In the genomic region with DNA sequence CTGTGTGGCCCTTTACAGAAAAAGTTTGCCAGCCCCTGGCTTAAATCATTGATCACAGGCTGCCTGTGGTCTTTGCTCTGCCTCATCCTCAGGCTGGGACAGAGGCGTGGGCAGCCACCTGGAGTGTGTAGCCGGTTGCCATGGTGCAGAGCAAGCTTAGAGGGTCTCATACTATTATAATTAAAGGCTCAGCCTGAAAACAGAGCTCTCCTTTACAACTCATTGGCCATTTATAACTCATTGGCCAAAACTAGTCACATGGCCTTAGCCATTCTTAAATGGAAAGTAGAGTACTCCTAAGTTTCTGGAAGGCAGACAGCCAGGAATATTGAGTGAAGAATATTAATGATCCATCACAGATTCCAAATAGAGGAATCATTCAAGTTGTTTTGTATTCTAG, we compare ENCODE assay signal across 12 cellular contexts. TPM values are rescaled to one million over a fixed set of nuclear protein-coding genes. Genes with fewer than 3 reads are reported as not detected.
DNase-seq lines count a peak whose midpoint lies in the region; ATAC-seq, FAIRE-seq and TF ChIP-seq lines count a peak whose summit lies in the region.
"Had no signal": no experiment of that assay in that cellular context is flagged by ENCODE, and none has a peak within 500 bp of the region (broad histone marks: within the 10 kb centered on the region; RNA-seq: fewer than 3 reads in every experiment).

No MANE protein-coding gene starts in this region.

- H3K4me3 Mint-ChIP-seq in Calu3 (ENCODE audit: low read depth, unreplicated experiment) (peak overlapping the region; percentile 82), neural crest cell (peak overlapping the region; percentile 94)

- POLR2A ChIA-PET in K562 (lab: Yijun Ruan, JAX), result interaction anchor here (3.8 kb wide), 1 partner anchor 12 kb away, joined by 9 read pairs; no protein-coding TSS in a partner anchor

- intact Hi-C loops in Calu3 (cut with micrococcal nuclease; ENCODE audit: unreplicated experiment) (loop anchor here (5.0 kb wide), 1 partner anchor 131 kb away; no protein-coding TSS in a partner anchor), K562 (cut with micrococcal nuclease) (no loop called here), aorta (cut with DNase I) (loop anchor here in 1 of 2 donors (10.0 kb wide), 1 partner anchor 48 kb away; no protein-coding TSS in a partner anchor), uterus (cut with DNase I; ENCODE audit: low total_unique reads) (no loop called here)

- no peak overlapping the region for H2AFZ ChIP-seq in K562 (ENCODE audit: low read depth, low read length)

- DNase-seq in Calu3 (no peak), K562 (ENCODE audit: extremely low read depth in 1 of 4, low spot score in 3 of 4) (no peak), neural crest cell (ENCODE audit: low read depth, low spot score) (no peak), aorta (no peak), uterus (no peak), Peyer's patch (no peak)
- DNase-seq: activated CD4-positive, alpha-beta memory T cell treated with anti-CD3 and anti-CD28 coated beads for 36 hours; NCI-H1105 treated with DMSO at 0.1 percent for 48 hours; ovary; Right ventricle myocardium superior had no signal

- BruUV-seq in Calu3 (replicated peaks; lab: Mats Ljungman, UMichigan), result no TSS peak
- no TSS peak for BruUV-seq in K562 (replicated peaks; lab: Mats Ljungman, UMichigan)

- H3K4me1 Mint-ChIP-seq in Calu3 (ENCODE audit: low read depth, unreplicated experiment) (peaks cover 39% of the 10 kb centered on the region), neural crest cell (peaks cover 58% of the 10 kb centered on the region)

- WGBS in K562 (ENCODE audit: insufficient coverage, low coverage, missing lambda C conversion rate), result 92% methylated on average over 2 of the region's 2 CpGs
- 66 to 72% methylated on average over 2 of the region's 2 CpGs for WGBS in aorta, 2 donors

- H3K4me1 ChIP-seq in HUES6 (ENCODE audit: control insufficient read depth, insufficient read depth, low read length), result peaks cover 18% of the 10 kb centered on the region
- H3K4me1 ChIP-seq in K562 (replicated peaks in 1 of 2; ENCODE audit: control insufficient read depth in 2 of 2, insufficient read depth in 2 of 2, low read length in 2 of 2), result peaks cover 7 to 16% of the 10 kb centered on the region in 2 experiments
- H3K4me1 ChIP-seq in aorta (ENCODE audit: control insufficient read depth in 1 of 2, insufficient read depth in 2 of 2, low read length in 2 of 2), result peaks cover 0 to 6% of the 10 kb centered on the region in 2 donors
- H3K4me1 ChIP-seq in uterus, result peaks cover 4 to 16% of the 10 kb centered on the region in 2 donors
- H3K4me1 ChIP-seq in Peyer's patch, result peaks cover 0 to 40% (median 9%) of the 10 kb centered on the region in 4 donors

- no peak for TF ChIP-seq EP300 in K562 (IDR thresholded peaks at IDR 0.05; ENCODE audit: low read length)

- no peak overlapping the region for H3K27ac ChIP-seq in HUES6 (ENCODE audit: low read depth, low read length)
- no peak overlapping the region for H3K27ac ChIP-seq in K562 (ENCODE audit: extremely low read depth, low read depth, low read length)
- no peak overlapping the region for H3K27ac ChIP-seq in aorta (ENCODE audit: low read depth in 1 of 2, low read length in 2 of 2)
- H3K27ac ChIP-seq in uterus, result no peak overlapping the region
- no peak overlapping the region for H3K27ac ChIP-seq in Peyer's patch
- H3K27ac ChIP-seq: ovary had no signal

- in situ Hi-C loops in K562 (cut with MboI), result loop anchor here (5.0 kb wide), 1 partner anchor 106 kb away; no protein-coding TSS in a partner anchor

- no peaks in the 10 kb centered on the region for H3K9me3 ChIP-seq in HUES6 (ENCODE audit: control insufficient read depth, insufficient read depth, low read depth, low read length)
- no peaks in the 10 kb centered on the region for H3K9me3 ChIP-seq in K562 (replicated peaks; ENCODE audit: control insufficient read depth, insufficient read depth, low read depth, low read length)
- no peaks in the 10 kb centered on the region for H3K9me3 ChIP-seq in aorta (ENCODE audit: control insufficient read depth, low read length)
- no peaks in the 10 kb centered on the region for H3K9me3 ChIP-seq in uterus
- H3K9me3 ChIP-seq in Peyer's patch, result no peaks in the 10 kb centered on the region
- H3K9me3 ChIP-seq: ovary had no signal

- FAIRE-seq in K562 (lab: Jason Lieb, UNC), result no peak

- H3K27me3 ChIP-seq in HUES6 (ENCODE audit: control insufficient read depth, insufficient read depth, low read length) (no peaks in the 10 kb centered on the region), K562 (ENCODE audit: control insufficient read depth in 2 of 2, insufficient read depth in 2 of 2, low read length in 2 of 2) (no peaks in the 10 kb centered on the region), aorta (ENCODE audit: control insufficient read depth in 1 of 2, insufficient read depth in 2 of 2, low read length in 1 of 2) (no peaks in the 10 kb centered on the region), uterus (no peaks in the 10 kb centered on the region), Peyer's patch (no peaks in the 10 kb centered on the region)
- H3K27me3 ChIP-seq: ovary had no signal

- no peak for TF ChIP-seq POLR2A in K562 (conservative IDR thresholded peaks at IDR 0.05)
- no peak for TF ChIP-seq POLR2A in uterus (IDR thresholded peaks at IDR 0.05)
- no peak for TF ChIP-seq POLR2A in Peyer's patch (IDR thresholded peaks at IDR 0.05)

- H3K36me3 ChIP-seq in HUES6 (ENCODE audit: control insufficient read depth, insufficient read depth, low read length) (peaks cover 70% of the 10 kb centered on the region), K562 (ENCODE audit: control insufficient read depth, insufficient read depth, low read length) (peaks cover 72% of the 10 kb centered on the region), aorta (ENCODE audit: control insufficient read depth in 1 of 2, insufficient read depth in 2 of 2, low read length in 1 of 2) (peaks cover 2 to 3% of the 10 kb centered on the region in 2 donors), uterus (no peaks in the 10 kb centered on the region), Peyer's patch (peaks cover 0 to 54% (median 0%) of the 10 kb centered on the region in 3 donors)
- H3K36me3 ChIP-seq: ovary had no signal

- peaks cover 19% of the 10 kb centered on the region for H4K20me1 ChIP-seq in K562 (replicated peaks; ENCODE audit: control insufficient read depth, insufficient read depth, low read length)

- H3K36me3 Mint-ChIP-seq in Calu3 (ENCODE audit: insufficient read depth, unreplicated experiment), result peaks cover 96% of the 10 kb centered on the region
- H3K36me3 Mint-ChIP-seq in neural crest cell (ENCODE audit: low read depth), result peaks cover 8% of the 10 kb centered on the region

- H3K79me2 ChIP-seq in K562 (ENCODE audit: control insufficient read depth, insufficient read depth, low read length), result peaks cover 75% of the 10 kb centered on the region

- no peak overlapping the region for H3K27ac Mint-ChIP-seq in Calu3 (ENCODE audit: unreplicated experiment)
- H3K27ac Mint-ChIP-seq in neural crest cell (ENCODE audit: unreplicated experiment), result no peak overlapping the region

- no peaks in the 10 kb centered on the region for H3K9me1 ChIP-seq in K562 (ENCODE audit: control insufficient read depth, insufficient read depth, low read length)

- H3K27me3 Mint-ChIP-seq in Calu3 (ENCODE audit: unreplicated experiment) (no peaks in the 10 kb centered on the region), neural crest cell (ENCODE audit: low read depth) (peaks cover 4% of the 10 kb centered on the region)
- H3K27me3 Mint-ChIP-seq: activated CD4-positive, alpha-beta memory T cell treated with anti-CD3 and anti-CD28 coated beads for 36 hours had no signal

- H3K4me3 ChIP-seq in HUES6 (ENCODE audit: low read depth, low read length) (peak overlapping the region; percentile 89; the same call in 1 of the 2 replicates), K562 (no peak overlapping the region), aorta (ENCODE audit: low read length in 2 of 2) (no peak overlapping the region), uterus (no peak overlapping the region), Peyer's patch (no peak overlapping the region)
- H3K4me3 ChIP-seq: ovary had no signal

- CTCF ChIA-PET in Calu3 (lab: Charles Lee) (interaction anchor here (0.5 kb wide), 1 partner anchor 1084 kb away, joined by 6 read pairs; no protein-coding TSS in a partner anchor), K562 (lab: Yijun Ruan, JAX; ENCODE audit: low intra/inter-chr PET ratio) (interaction anchor here (0.5 kb wide), 1 partner anchor 32 kb away, joined by 5 read pairs; a partner anchor contains a TSS)

- no peak for TF ChIP-seq CTCF in Calu3 (IDR thresholded peaks at IDR 0.05; ENCODE audit: unreplicated experiment)
- TF ChIP-seq CTCF in K562 (IDR thresholded peaks at IDR 0.05 in 2 of 3, conservative IDR thresholded peaks at IDR 0.05 in 1 of 3; ENCODE audit: insufficient read depth in 2 of 3, low read depth in 1 of 3, low read length in 3 of 3), result no peak
- no peak for TF ChIP-seq CTCF in neural crest cell (conservative IDR thresholded peaks at IDR 0.05)
- TF ChIP-seq CTCF in uterus (IDR thresholded peaks at IDR 0.05), result no peak
- no peak for TF ChIP-seq CTCF in Peyer's patch (IDR thresholded peaks at IDR 0.05)

- H3K9ac ChIP-seq in HUES6 (ENCODE audit: low read length) (no peak overlapping the region), K562 (ENCODE audit: insufficient read depth in 1 of 2, low read depth in 2 of 2, low read length in 2 of 2) (peak overlapping the region; percentile 24 to 61)

- ATAC-seq in K562 (no peak), aorta (ENCODE audit: low FRiP score) (no peak), GM19324 (IDR thresholded peaks at IDR 0.05; ENCODE audit: low FRiP score, unreplicated experiment) (no peak)

- peak overlapping the region; percentile 99; the same call in 1 of the 2 replicates for H3K4me2 ChIP-seq in K562 (ENCODE audit: insufficient read depth, low read length)

- no peaks in the 10 kb centered on the region for H3K9me3 Mint-ChIP-seq in Calu3 (ENCODE audit: low read depth, unreplicated experiment)
- H3K9me3 Mint-ChIP-seq in neural crest cell, result no peaks in the 10 kb centered on the region
- H3K9me3 Mint-ChIP-seq: activated CD4-positive, alpha-beta memory T cell treated with anti-CD3 and anti-CD28 coated beads for 36 hours had no signal

- no peak for TF ChIP-seq RAD21 in K562 (CRISPR knock-in tag; conservative IDR thresholded peaks at IDR 0.05 in 1 of 2, IDR thresholded peaks at IDR 0.05 in 1 of 2)

RNA-seq across cellular contexts. Expression of a gene that starts 3.0 kb away (rescaled TPM):
- total RNA-seq in Calu3 (2022) (1,299 and 1,328 TPM in 2 replicates), K562 (2014; rRNA removed) (389 and 400 TPM in 2 replicates), K562 (2014; rRNA removed; fragmentation: Illumina TruSeq; extraction: Trizol) (604 and 619 TPM in 2 replicates), K562 (2015; rRNA removed; fragmentation: Illumina TruSeq; extraction: Trizol) (602 and 611 TPM in 2 replicates), K562 (2021) (453 and 469 TPM in 2 replicates), neural crest cell (566 and 570 TPM in 2 replicates), aorta (100 to 1,000 TPM; 641 to 818 TPM), uterus (100 to 1,000 TPM; 236 to 475 (median 401) TPM), Peyer's patch (100 to 1,000 TPM; 197 to 655 (median 335) TPM)
- total RNA-seq in K562 (2011; cell fraction: chromatin; rRNA removed; ENCODE audit: low replicate concordance), result 572 and 2,771 TPM in 2 replicates
- total RNA-seq in K562 (2011; cell fraction: nucleolus; rRNA removed), result 491 and 843 TPM in 2 replicates
- total RNA-seq in K562 (2011; cell fraction: nucleoplasm; rRNA removed), result 1,092 and 1,338 TPM in 2 replicates
- polyA plus RNA-seq in K562 (2011; rRNA removed) (593 and 719 TPM in 2 replicates), K562 (2014; fragmentation: Illumina TruSeq; extraction: Trizol) (541 and 657 TPM in 2 replicates), K562 (2014; fragmentation: Nextera tagmentation; extraction: Ambion mirVana) (100 to 1,000 TPM; 196 to 235 TPM), K562 (2014; rRNA removed) (528 and 557 TPM in 2 replicates), aorta (100 to 1,000 TPM; 458 to 512 TPM)
- polyA plus RNA-seq in K562 (2011; cell fraction: cytosol; rRNA removed), result 64.5 and 201 TPM in 2 replicates
- 335 and 665 TPM in 2 replicates for polyA plus RNA-seq in K562 (2011; cell fraction: nucleus; rRNA removed)
- polyA plus RNA-seq in K562 (2012), result 452 and 478 TPM in 2 replicates
- polyA minus RNA-seq in K562 (2011; rRNA and poly(A)+ RNA removed), result 606 and 720 TPM in 2 replicates
- polyA minus RNA-seq in K562 (2011; cell fraction: cytosol; rRNA and poly(A)+ RNA removed), result 134 and 144 TPM in 2 replicates
- 199 and 484 TPM in 2 replicates for polyA minus RNA-seq in K562 (2011; cell fraction: nucleus; rRNA and poly(A)+ RNA removed)

RNA-seq across cellular contexts. Expression of a gene that starts 32.4 kb away (rescaled TPM):
- 33.5 and 35.3 TPM in 2 replicates for total RNA-seq in Calu3 (2022)
- total RNA-seq in K562 (2011; cell fraction: chromatin; rRNA removed; ENCODE audit: low replicate concordance), result 34.2 and 96.2 TPM in 2 replicates
- 23.2 and 24.1 TPM in 2 replicates for total RNA-seq in K562 (2011; cell fraction: nucleolus; rRNA removed)
- total RNA-seq in K562 (2011; cell fraction: nucleoplasm; rRNA removed), result 45.8 and 68.9 TPM in 2 replicates
- 50.8 and 56.8 TPM in 2 replicates for total RNA-seq in K562 (2014; rRNA removed)
- total RNA-seq in K562 (2014; rRNA removed; fragmentation: Illumina TruSeq; extraction: Trizol), result 67.3 and 80.5 TPM in 2 replicates
- 65.7 and 70.3 TPM in 2 replicates for total RNA-seq in K562 (2015; rRNA removed; fragmentation: Illumina TruSeq; extraction: Trizol)
- total RNA-seq in K562 (2021), result 57.9 and 62.7 TPM in 2 replicates
- 50.8 and 73.3 TPM in 2 replicates for polyA plus RNA-seq in K562 (2011; rRNA removed)
- polyA plus RNA-seq in K562 (2011; cell fraction: cytosol; rRNA removed), result 15.6 and 25.0 TPM in 2 replicates
- 52.3 and 89.0 TPM in 2 replicates for polyA plus RNA-seq in K562 (2011; cell fraction: nucleus; rRNA removed)
- polyA plus RNA-seq in K562 (2012), result 33.5 and 43.1 TPM in 2 replicates
- polyA plus RNA-seq in K562 (2014; fragmentation: Illumina TruSeq; extraction: Trizol), result 69.8 and 77.2 TPM in 2 replicates
- polyA plus RNA-seq in K562 (2014; fragmentation: Nextera tagmentation; extraction: Ambion mirVana), result 10 to 100 TPM; 37.6 to 49.0 TPM
- 62.1 and 64.0 TPM in 2 replicates for polyA plus RNA-seq in K562 (2014; rRNA removed)
- 97.2 and 98.8 TPM in 2 replicates for polyA minus RNA-seq in K562 (2011; rRNA and poly(A)+ RNA removed)
- 22.7 and 32.0 TPM in 2 replicates for polyA minus RNA-seq in K562 (2011; cell fraction: cytosol; rRNA and poly(A)+ RNA removed)
- 22.6 and 41.0 TPM in 2 replicates for polyA minus RNA-seq in K562 (2011; cell fraction: nucleus; rRNA and poly(A)+ RNA removed)
- total RNA-seq in neural crest cell, result 53.0 and 57.1 TPM in 2 replicates
- 10 to 100 TPM; 20.4 to 22.2 TPM for total RNA-seq in aorta
- 1 to 10 TPM; 6.8 to 8.9 TPM for polyA plus RNA-seq in aorta
- total RNA-seq in uterus, result 10 to 100 TPM in 3 of 4 donors, 1 to 10 TPM in 1; 8.7 to 46.3 (median 19.9) TPM
- total RNA-seq in Peyer's patch, result 10 to 100 TPM; 24.5 to 37.0 (median 31.1) TPM
